In genomic region chr2:124970065-124970464, GRCh38 we compare ENCODE assay signal across 15 cellular contexts.
"Had no signal": no experiment of that assay in that cellular context is flagged by ENCODE, and none has a peak within 500 bp of the region (broad histone marks: within the 10 kb centered on the region; RNA-seq: fewer than 3 reads in every experiment).

No MANE protein-coding gene starts in this region.

- H3K9me3 ChIP-seq: esophagus squamous epithelium, pancreas, tibial nerve, vagina had no signal

- ATAC-seq: activated CD4-positive, alpha-beta T cell treated with anti-CD3 and anti-CD28 coated beads for 36 hours; activated T-cell treated with anti-CD3 and anti-CD28 coated beads, Interleukin-2, amount 50 U/mL, for 4 hours; pancreas; stimulated activated effector memory CD8-positive, alpha-beta T cell treated with anti-CD3 and anti-CD28 coated beads, Interleukin-12 subunit alpha, Interleukin-12 subunit beta, amount 100 ng/mL, for 72 hours had no signal

- H3K4me1 ChIP-seq: esophagus squamous epithelium, pancreas, tibial nerve, vagina had no signal

- H3K4me3 ChIP-seq: coronary artery, esophagus squamous epithelium, pancreas, tibial nerve, vagina had no signal

- DNase-seq: activated CD4-positive, alpha-beta memory T cell treated with anti-CD3 and anti-CD28 coated beads, Interleukin-2, amount 10 ng/mL, durations not matched to agents 7 days and 5 days; activated CD4-positive, alpha-beta T cell treated with anti-CD3 and anti-CD28 coated beads for 36 hours; activated effector memory CD4-positive, alpha-beta T cell treated with anti-CD3 and anti-CD28 coated beads, Interleukin-2, amount 50 U/mL, for 16 hours; activated T-cell treated with anti-CD3 and anti-CD28 coated beads, Interleukin-2, amount 50 U/mL, for 4 hours; central memory CD4-positive, alpha-beta T cell; effector CD4-positive, alpha-beta T cell; esophagus squamous epithelium; glutamatergic neuron; pancreas; retina; T-helper 2 cell had no signal

- H3K27me3 ChIP-seq: esophagus squamous epithelium, pancreas, tibial nerve, vagina had no signal

- H3K36me3 ChIP-seq: esophagus squamous epithelium, pancreas, tibial nerve, vagina had no signal

- H3K27ac ChIP-seq: coronary artery, esophagus squamous epithelium, pancreas, tibial nerve, vagina had no signal
